Comparison of ENCODE assay signal across 8 cellular contexts in genomic region chr19:18762125-18763023, GRCh38. TPM values are rescaled to one million over a fixed set of nuclear protein-coding genes. Genes with fewer than 3 reads are reported as not detected.
DNase-seq lines count a peak whose midpoint lies in the region; ATAC-seq, FAIRE-seq and TF ChIP-seq lines count a peak whose summit lies in the region.

No MANE protein-coding gene starts in this region.

- no peaks in the 10 kb centered on the region for H3K4me1 Mint-ChIP-seq in effector memory CD8-positive, alpha-beta T cell (ENCODE audit: low read depth in 2 of 2)

- peak; percentile 61 for DNase-seq in NCI-H82 (lab: John Stamatoyannopoulos, UW)
- DNase-seq in NCI-H82 treated with DMSO at 0.1 percent for 48 hours (lab: John Stamatoyannopoulos, UW; ENCODE audit: unreplicated experiment): no peak
- DNase-seq in bronchial epithelial cell (ENCODE audit: low read depth): peak; percentile 86
- peak; percentile 92 to 98 (median 95) for DNase-seq in right lobe of liver
- DNase-seq in activated gamma-delta T cell treated with Interleukin-2 at 50 U/mL for 16 hours: no peak
- no peak for DNase-seq in effector memory CD8-positive, alpha-beta T cell
- no peak for DNase-seq in 8988T

- H3K36me3 ChIP-seq in bronchial epithelial cell (ENCODE audit: control insufficient read depth, insufficient read depth, low read length) (no peaks in the 10 kb centered on the region), right lobe of liver (no peaks in the 10 kb centered on the region)

- H3K4me3 ChIP-seq in bronchial epithelial cell (ENCODE audit: low read depth, low read length) (no peak overlapping the region), right lobe of liver (peak overlapping the region in 1 of 3 donors; percentile 17)

- H3K27me3 Mint-ChIP-seq in effector memory CD8-positive, alpha-beta T cell: no peaks in the 10 kb centered on the region

- no peak for FAIRE-seq in bronchial epithelial cell (lab: Jason Lieb, UNC)

- no peaks in the 10 kb centered on the region for H3K9me3 ChIP-seq in right lobe of liver

- H3K27ac Mint-ChIP-seq in effector memory CD8-positive, alpha-beta T cell: no peak overlapping the region

- TF ChIP-seq POLR2A in right lobe of liver (IDR thresholded peaks at IDR 0.05): no peak

- H3K27ac ChIP-seq in right lobe of liver: no peak overlapping the region

- intact Hi-C loops in right lobe of liver (cut with DNase I): no loop called here

- H3K4me3 Mint-ChIP-seq in effector memory CD8-positive, alpha-beta T cell: no peak overlapping the region

- peaks cover 3% of the 10 kb centered on the region for H3K36me3 Mint-ChIP-seq in effector memory CD8-positive, alpha-beta T cell (ENCODE audit: insufficient read depth)

- 44% methylated on average over 17 of the region's 35 CpGs for WGBS in right lobe of liver (ENCODE audit: insufficient coverage, low coverage, low lambda C conversion rate, missing lambda C conversion rate)

- H3K9me3 Mint-ChIP-seq in effector memory CD8-positive, alpha-beta T cell: no peaks in the 10 kb centered on the region

- H3K27me3 ChIP-seq in bronchial epithelial cell (ENCODE audit: control insufficient read depth, insufficient read depth, low read length) (no peaks in the 10 kb centered on the region), right lobe of liver (no peaks in the 10 kb centered on the region)

- ATAC-seq in right lobe of liver (peak; percentile 93 to 97 (median 96)), GM18909 (IDR thresholded peaks at IDR 0.05; ENCODE audit: poor library complexity, unreplicated experiment) (no peak)
- ATAC-seq in effector memory CD8-positive, alpha-beta T cell (replicated peaks): no peak

- peaks cover 0 to 14% (median 10%) of the 10 kb centered on the region in 4 donors for H3K4me1 ChIP-seq in right lobe of liver

- TF ChIP-seq CTCF in bronchial epithelial cell (IDR thresholded peaks at IDR 0.05; ENCODE audit: insufficient read depth, low read length, severe bottlenecking): no peak
- TF ChIP-seq CTCF in right lobe of liver (IDR thresholded peaks at IDR 0.05): no peak

RNA-seq across cellular contexts. Expression of gene COMP, which starts 28.7 kb away (rescaled TPM):
- total RNA-seq in bronchial epithelial cell (not detected in 2 replicates), right lobe of liver (under 1 TPM in 2 of 6 experiments, not detected in 4; 0.11 to 0.31 TPM)

Comparison
In these comparisons a context has a peak if more than half of its experiments do, and no peak if none do; other contexts are left out.
1. DNase-seq: peak in NCI-H82 (single experiment), bronchial epithelial cell (single experiment) and right lobe of liver (3 of 3); none in NCI-H82 treated with DMSO at 0.1 percent for 48 hours (single experiment), activated gamma-delta T cell treated with Interleukin-2 at 50 U/mL for 16 hours (single experiment), effector memory CD8-positive, alpha-beta T cell (0 of 3) and 8988T (single experiment).
2. ATAC-seq: peak in right lobe of liver (4 of 4); none in effector memory CD8-positive, alpha-beta T cell (single experiment) and GM18909 (single experiment).